8 cellular contexts compared by ENCODE assay signal in the genomic region with DNA sequence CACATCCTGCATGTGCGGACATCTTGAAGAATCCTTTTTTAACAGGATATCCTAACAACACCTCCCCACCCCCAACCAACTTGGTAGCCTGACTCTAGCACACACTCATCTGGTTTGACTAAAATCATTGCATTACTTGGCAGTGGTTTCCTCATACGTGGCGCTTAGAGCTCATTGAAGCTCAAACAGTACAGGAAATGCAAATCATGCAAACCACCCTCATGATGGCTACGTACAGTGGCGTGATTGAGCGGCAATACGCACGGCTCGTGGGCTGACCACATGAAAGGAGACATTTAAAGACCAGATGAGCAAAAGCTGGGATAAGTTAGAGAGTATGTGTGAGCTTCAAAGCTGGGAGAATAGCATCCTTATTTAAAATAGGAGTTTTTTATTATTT.
DNase-seq lines count a peak whose midpoint lies in the region; ATAC-seq lines count a peak whose summit lies in the region.

No MANE protein-coding gene starts in this region.

- ATAC-seq in GM19025 (IDR thresholded peaks at IDR 0.05; ENCODE audit: low read depth, unreplicated experiment) (peak; percentile 98), HG03097 (IDR thresholded peaks at IDR 0.05; ENCODE audit: low FRiP score, unreplicated experiment) (peak; percentile 99)

- in situ Hi-C loops in G401 (cut with HindIII; ENCODE audit: low sequenced_read_pairs): no loop called here

- peak; percentile 39 to 71 for DNase-seq in activated CD4-positive, alpha-beta T cell treated with anti-CD3 and anti-CD28 coated beads, Interleukin-2, amount 50 U/mL, for 24 hours (ENCODE audit: low read depth in 1 of 2, low spot score in 1 of 2)
- DNase-seq in fibroblast of peridontal ligament (ENCODE audit: extremely low read depth) (peak; percentile 97), NCI-H1417 (lab: John Stamatoyannopoulos, UW) (no peak), NCI-H1092 (lab: John Stamatoyannopoulos, UW) (no peak), G401 (ENCODE audit: low spot score) (no peak)
- peak; percentile 73 for DNase-seq in stimulated activated naive CD4-positive, alpha-beta T cell treated with Interleukin-2 at 50 U/mL for 16 hours (lab: John Stamatoyannopoulos, UW)

Comparison
In these comparisons a context has a peak if more than half of its experiments do, and no peak if none do; other contexts are left out.
1. DNase-seq: peak in activated CD4-positive, alpha-beta T cell treated with anti-CD3 and anti-CD28 coated beads, Interleukin-2, amount 50 U/mL, for 24 hours (2 of 2), fibroblast of peridontal ligament (single experiment) and stimulated activated naive CD4-positive, alpha-beta T cell treated with Interleukin-2 at 50 U/mL for 16 hours (single experiment); none in NCI-H1417 (0 of 3), NCI-H1092 (single experiment) and G401 (single experiment).